ENCODE assay signal across 1 cellular context in genomic region chr14:31229638-31230229, GRCh38.
TF ChIP-seq lines count a peak whose summit lies in the region.

No MANE protein-coding gene starts in this region.

TF ChIP-seq in HepG2, 621 proteins besides CTCF, POLR2A, EP300 and RAD21 (continued from another document and continues in another):
- peak; percentile 100 for TF ChIP-seq FOXO1 (CRISPR knock-in tag; IDR thresholded peaks at IDR 0.05)
- no peak for TF ChIP-seq PCBP1 (IDR thresholded peaks at IDR 0.05; ENCODE audit: borderline replicate concordance, low read depth, low read length)
- TF ChIP-seq RBM22 (optimal IDR thresholded peaks at IDR 0.05; ENCODE audit: low read length), result no peak
- TF ChIP-seq CHD2 (IDR thresholded peaks at IDR 0.05; ENCODE audit: low read depth, low read length), result no peak
- TF ChIP-seq ZHX2 (IDR thresholded peaks at IDR 0.05; ENCODE audit: low read depth), result peak; percentile 94
- peak; percentile 79; the same call in 1 of the 2 replicates for TF ChIP-seq ZHX2 (CRISPR knock-in tag; IDR thresholded peaks at IDR 0.05; ENCODE audit: borderline replicate concordance)
- TF ChIP-seq RXRA (CRISPR knock-in tag; IDR thresholded peaks at IDR 0.05), result peak; percentile 100
- TF ChIP-seq BCL6 (CRISPR knock-in tag; IDR thresholded peaks at IDR 0.05), result peak; percentile 99
- peak; percentile 100 for TF ChIP-seq NCOA1 (CRISPR knock-in tag; IDR thresholded peaks at IDR 0.05)
- TF ChIP-seq ZNF431 (CRISPR knock-in tag; IDR thresholded peaks at IDR 0.05; ENCODE audit: borderline replicate concordance, low read depth), result peak; percentile 99
- TF ChIP-seq MTF2 (CRISPR knock-in tag; IDR thresholded peaks at IDR 0.05; ENCODE audit: borderline replicate concordance), result peak; percentile 93; the same call in 1 of the 2 replicates
- peak; percentile 96 for TF ChIP-seq ZNF142 (CRISPR knock-in tag; IDR thresholded peaks at IDR 0.05)
- peak; percentile 100 for TF ChIP-seq ZNF512B (CRISPR knock-in tag; IDR thresholded peaks at IDR 0.05; ENCODE audit: borderline replicate concordance)
- peak; percentile 97 for TF ChIP-seq YEATS2 (CRISPR knock-in tag; IDR thresholded peaks at IDR 0.05; ENCODE audit: borderline replicate concordance)
- peak; percentile 99 for TF ChIP-seq ZSCAN21 (CRISPR knock-in tag; IDR thresholded peaks at IDR 0.05; ENCODE audit: borderline replicate concordance)
- TF ChIP-seq HBP1 (CRISPR knock-in tag; IDR thresholded peaks at IDR 0.05; ENCODE audit: low read depth), result peak; percentile 99
- peak; percentile 100 for TF ChIP-seq ZSCAN5A (CRISPR knock-in tag; IDR thresholded peaks at IDR 0.05; ENCODE audit: borderline replicate concordance)
- TF ChIP-seq GATA4 (IDR thresholded peaks at IDR 0.05; ENCODE audit: borderline replicate concordance, low read depth), result peak; percentile 100
- TF ChIP-seq TSC22D2 (CRISPR knock-in tag; IDR thresholded peaks at IDR 0.05; ENCODE audit: borderline replicate concordance), result peak; percentile 99
- TF ChIP-seq TBP (CRISPR knock-in tag; IDR thresholded peaks at IDR 0.05), result peak; percentile 83; the same call in 1 of the 2 replicates
- TF ChIP-seq SNAPC2 (CRISPR knock-in tag; IDR thresholded peaks at IDR 0.05), result peak; percentile 99
- TF ChIP-seq ZNF530 (CRISPR knock-in tag; IDR thresholded peaks at IDR 0.05; ENCODE audit: low read depth), result no peak
- TF ChIP-seq ZNF775 (CRISPR knock-in tag; IDR thresholded peaks at IDR 0.05; ENCODE audit: borderline replicate concordance), result peak; percentile 74; the same call in 1 of the 2 replicates
- no peak; the same call in 1 of the 2 replicates for TF ChIP-seq KIAA2018 (CRISPR knock-in tag; IDR thresholded peaks at IDR 0.05; ENCODE audit: borderline replicate concordance)
- TF ChIP-seq MLLT10 (CRISPR knock-in tag; IDR thresholded peaks at IDR 0.05), result no peak
- TF ChIP-seq ATF7-NPFF (CRISPR knock-in tag; IDR thresholded peaks at IDR 0.05; ENCODE audit: low read depth), result peak; percentile 99
- TF ChIP-seq NAIF1 (CRISPR knock-in tag; IDR thresholded peaks at IDR 0.05; ENCODE audit: borderline replicate concordance), result peak; percentile 96
- no peak for TF ChIP-seq ZNF549 (CRISPR knock-in tag; IDR thresholded peaks at IDR 0.05)
- peak; percentile 100 for TF ChIP-seq ZNF292 (CRISPR knock-in tag; IDR thresholded peaks at IDR 0.05; ENCODE audit: borderline replicate concordance, low read depth)
